19 cellular contexts compared by ENCODE assay signal in the genomic region with DNA sequence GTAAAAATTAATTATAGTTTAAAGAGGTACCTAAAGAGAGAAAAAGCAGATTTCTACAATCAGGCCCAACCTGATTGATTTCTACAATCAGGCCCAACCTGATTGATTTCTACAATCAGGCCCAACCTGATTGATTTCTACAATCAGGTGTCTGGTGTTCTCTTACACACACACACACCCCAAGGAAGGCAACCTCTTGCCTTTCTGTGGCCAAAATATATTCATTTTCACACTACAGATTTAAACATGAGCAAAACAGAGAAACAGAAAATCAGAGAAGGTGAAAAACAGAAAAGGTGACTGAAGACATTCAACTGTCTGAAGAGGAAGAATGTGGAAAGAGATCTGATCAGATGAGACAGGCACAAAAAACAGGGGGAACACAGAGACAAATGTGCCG.
DNase-seq lines count a peak whose midpoint lies in the region; ATAC-seq and TF ChIP-seq lines count a peak whose summit lies in the region.
"Had no signal": no experiment of that assay in that cellular context is flagged by ENCODE, and none has a peak within 500 bp of the region (broad histone marks: within the 10 kb centered on the region; RNA-seq: fewer than 3 reads in every experiment).

No MANE protein-coding gene starts in this region.

- TF ChIP-seq CTCF in MCF 10A (IDR thresholded peaks at IDR 0.05; ENCODE audit: unreplicated experiment) (no peak), breast epithelium (IDR thresholded peaks at IDR 0.05) (no peak), chondrocyte (IDR thresholded peaks at IDR 0.05) (no peak), thyroid gland (IDR thresholded peaks at IDR 0.05) (no peak)

- WGBS in thyroid gland, 2 donors, result 97 to 98% methylated on average over 1 of the region's 1 CpG

- DNase-seq in MCF 10A (ENCODE audit: unreplicated experiment), result no peak
- no peak for DNase-seq in breast epithelium (ENCODE audit: low spot score in 2 of 2)
- no peak for DNase-seq in activated T-helper 1 cell treated with anti-CD3 and anti-CD28 coated beads, Interleukin-12 subunit alpha, Interleukin-12 subunit beta, Interleukin-2, Interleukin-4 antibody, amounts not matched to agents 30 ng/mL and 10 ng/mL and 1 ng/mL, durations not matched to agents 14 hours and 24 hours and 36 hours (ENCODE audit: low spot score)
- no peak for DNase-seq in chondrocyte (ENCODE audit: low spot score)
- no peak for DNase-seq in thyroid gland
- DNase-seq in DMS 273 (lab: John Stamatoyannopoulos, UW; ENCODE audit: unreplicated experiment), result no peak
- DNase-seq in natural killer cell treated with Interleukin-12 subunit alpha and Interleukin-12 subunit beta and Interleukin-15 and Interleukin-18, amount 100 ng/mL, for 72 hours (ENCODE audit: low spot score), result no peak
- DNase-seq: ACHN; AML-193; Caco-2; CD4-positive, alpha-beta T cell; DMS153; DMS79 treated with DMSO at 0.1 percent for 48 hours; GF-D8; HCEC 1CT had no signal

- POLR2A ChIA-PET in MCF 10A (lab: Yijun Ruan, JAX), result interaction anchor here (0.6 to 4.6 kb wide), 5 partner anchors 18 to 188 kb away, joined by 3 to 61 read pairs (median 10); partner anchors contain the start of gene PTPN14

- H3K4me3 ChIP-seq in breast epithelium, result no peak overlapping the region
- H3K4me3 ChIP-seq in thyroid gland (replicated peaks in 1 of 3), result no peak overlapping the region
- H3K4me3 ChIP-seq: GM23338 had no signal

- CTCF ChIA-PET in MCF 10A (lab: Yijun Ruan, JAX), result interaction anchor here (0.6 to 6.4 kb wide), 4 partner anchors 144 to 200 kb away, joined by 3 to 112 read pairs (median 4); no protein-coding TSS in a partner anchor

- H3K9me3 ChIP-seq in breast epithelium (no peaks in the 10 kb centered on the region), thyroid gland (no peaks in the 10 kb centered on the region)
- H3K9me3 ChIP-seq: Caco-2 had no signal

- H3K4me3 Mint-ChIP-seq in MCF 10A (ENCODE audit: unreplicated experiment) (no peak overlapping the region), chondrocyte (ENCODE audit: unreplicated experiment) (no peak overlapping the region)
- H3K4me3 Mint-ChIP-seq in activated T-helper 1 cell treated with anti-CD3 and anti-CD28 coated beads, Interleukin-12 subunit alpha, Interleukin-12 subunit beta, Interleukin-2, Interleukin-4 antibody, amounts not matched to agents 30 ng/mL and 10 ng/mL and 1 ng/mL, durations not matched to agents 14 hours and 24 hours and 36 hours, result no peak overlapping the region
- no peak overlapping the region for H3K4me3 Mint-ChIP-seq in natural killer cell treated with Interleukin-12 subunit alpha and Interleukin-12 subunit beta and Interleukin-15 and Interleukin-18, amount 100 ng/mL, for 72 hours
- H3K4me3 Mint-ChIP-seq: CD4-positive, alpha-beta T cell; GM23338; IgD-negative memory B cell had no signal

- H3K27ac ChIP-seq in breast epithelium, result no peak overlapping the region
- no peak overlapping the region for H3K27ac ChIP-seq in thyroid gland
- H3K27ac ChIP-seq: C4-2B had no signal

- H3K27ac Mint-ChIP-seq in MCF 10A (ENCODE audit: low read depth, unreplicated experiment) (peak overlapping the region; percentile 76), chondrocyte (ENCODE audit: unreplicated experiment) (peak overlapping the region; percentile 63)
- peak overlapping the region; percentile 64 for H3K27ac Mint-ChIP-seq in activated T-helper 1 cell treated with anti-CD3 and anti-CD28 coated beads, Interleukin-12 subunit alpha, Interleukin-12 subunit beta, Interleukin-2, Interleukin-4 antibody, amounts not matched to agents 30 ng/mL and 10 ng/mL and 1 ng/mL, durations not matched to agents 14 hours and 24 hours and 36 hours
- no peak overlapping the region for H3K27ac Mint-ChIP-seq in natural killer cell treated with Interleukin-12 subunit alpha and Interleukin-12 subunit beta and Interleukin-15 and Interleukin-18, amount 100 ng/mL, for 72 hours
- H3K27ac Mint-ChIP-seq: CD4-positive, alpha-beta T cell; GM23338; IgD-negative memory B cell had no signal

- H3K27me3 ChIP-seq in breast epithelium, result no peaks in the 10 kb centered on the region
- no peaks in the 10 kb centered on the region for H3K27me3 ChIP-seq in thyroid gland

- H3K36me3 ChIP-seq in breast epithelium (no peaks in the 10 kb centered on the region), thyroid gland (peaks cover 16 to 20% of the 10 kb centered on the region in 2 donors)

- BruUV-seq in MCF 10A (replicated peaks; lab: Mats Ljungman, UMichigan), result no TSS peak

- intact Hi-C loops in MCF 10A (cut with micrococcal nuclease), result no loop called here
- intact Hi-C loops in breast epithelium (cut with DNase I; ENCODE audit: low total_unique reads), result no loop called here
- intact Hi-C loops in activated T-helper 1 cell treated with anti-CD3 and anti-CD28 coated beads, Interleukin-12 subunit alpha, Interleukin-12 subunit beta, Interleukin-2, Interleukin-4 antibody, amounts not matched to agents 30 ng/mL and 10 ng/mL and 1 ng/mL, durations not matched to agents 14 hours and 24 hours and 36 hours (cut with micrococcal nuclease), result no loop called here
- intact Hi-C loops in thyroid gland (cut with DNase I), result no loop called here

- H3K36me3 Mint-ChIP-seq in MCF 10A (ENCODE audit: insufficient read depth, unreplicated experiment), result peaks cover 98% of the 10 kb centered on the region
- peaks cover 10% of the 10 kb centered on the region for H3K36me3 Mint-ChIP-seq in activated T-helper 1 cell treated with anti-CD3 and anti-CD28 coated beads, Interleukin-12 subunit alpha, Interleukin-12 subunit beta, Interleukin-2, Interleukin-4 antibody, amounts not matched to agents 30 ng/mL and 10 ng/mL and 1 ng/mL, durations not matched to agents 14 hours and 24 hours and 36 hours (ENCODE audit: low read depth)
- peaks cover 45% of the 10 kb centered on the region for H3K36me3 Mint-ChIP-seq in chondrocyte (ENCODE audit: low read depth)
- no peaks in the 10 kb centered on the region for H3K36me3 Mint-ChIP-seq in natural killer cell treated with Interleukin-12 subunit alpha and Interleukin-12 subunit beta and Interleukin-15 and Interleukin-18, amount 100 ng/mL, for 72 hours
- H3K36me3 Mint-ChIP-seq: IgD-negative memory B cell had no signal

- no peak for ATAC-seq in natural killer cell treated with Interleukin-12 subunit alpha and Interleukin-12 subunit beta and Interleukin-15 and Interleukin-18, amount 100 ng/mL, for 72 hours
- ATAC-seq: GM23338, HepG2 had no signal

- H3K4me1 ChIP-seq in breast epithelium (no peaks in the 10 kb centered on the region), thyroid gland (no peaks in the 10 kb centered on the region)

- H3K27me3 Mint-ChIP-seq in MCF 10A (ENCODE audit: insufficient read depth, unreplicated experiment), result no peaks in the 10 kb centered on the region
- H3K27me3 Mint-ChIP-seq in activated T-helper 1 cell treated with anti-CD3 and anti-CD28 coated beads, Interleukin-12 subunit alpha, Interleukin-12 subunit beta, Interleukin-2, Interleukin-4 antibody, amounts not matched to agents 30 ng/mL and 10 ng/mL and 1 ng/mL, durations not matched to agents 14 hours and 24 hours and 36 hours (ENCODE audit: insufficient read depth), result peaks cover 1% of the 10 kb centered on the region
- no peaks in the 10 kb centered on the region for H3K27me3 Mint-ChIP-seq in chondrocyte (ENCODE audit: low read depth)
- no peaks in the 10 kb centered on the region for H3K27me3 Mint-ChIP-seq in natural killer cell treated with Interleukin-12 subunit alpha and Interleukin-12 subunit beta and Interleukin-15 and Interleukin-18, amount 100 ng/mL, for 72 hours
- H3K27me3 Mint-ChIP-seq: CD4-positive, alpha-beta T cell had no signal

- no peaks in the 10 kb centered on the region for H3K9me3 Mint-ChIP-seq in MCF 10A (ENCODE audit: unreplicated experiment)
- no peaks in the 10 kb centered on the region for H3K9me3 Mint-ChIP-seq in activated T-helper 1 cell treated with anti-CD3 and anti-CD28 coated beads, Interleukin-12 subunit alpha, Interleukin-12 subunit beta, Interleukin-2, Interleukin-4 antibody, amounts not matched to agents 30 ng/mL and 10 ng/mL and 1 ng/mL, durations not matched to agents 14 hours and 24 hours and 36 hours
- no peaks in the 10 kb centered on the region for H3K9me3 Mint-ChIP-seq in chondrocyte (ENCODE audit: low read depth)
- no peaks in the 10 kb centered on the region for H3K9me3 Mint-ChIP-seq in natural killer cell treated with Interleukin-12 subunit alpha and Interleukin-12 subunit beta and Interleukin-15 and Interleukin-18, amount 100 ng/mL, for 72 hours
- H3K9me3 Mint-ChIP-seq: CD4-positive, alpha-beta T cell; GM23338; IgD-negative memory B cell had no signal

- H3K4me1 Mint-ChIP-seq in MCF 10A (ENCODE audit: insufficient read depth, unreplicated experiment) (peaks cover 24% of the 10 kb centered on the region), chondrocyte (ENCODE audit: low read depth) (peaks cover 47% of the 10 kb centered on the region)
- H3K4me1 Mint-ChIP-seq in activated T-helper 1 cell treated with anti-CD3 and anti-CD28 coated beads, Interleukin-12 subunit alpha, Interleukin-12 subunit beta, Interleukin-2, Interleukin-4 antibody, amounts not matched to agents 30 ng/mL and 10 ng/mL and 1 ng/mL, durations not matched to agents 14 hours and 24 hours and 36 hours (ENCODE audit: low read depth), result peaks cover 40% of the 10 kb centered on the region
- H3K4me1 Mint-ChIP-seq in natural killer cell treated with Interleukin-12 subunit alpha and Interleukin-12 subunit beta and Interleukin-15 and Interleukin-18, amount 100 ng/mL, for 72 hours (ENCODE audit: low read depth in 2 of 2), result no peaks in the 10 kb centered on the region
- H3K4me1 Mint-ChIP-seq: IgD-negative memory B cell had no signal

- TF ChIP-seq POLR2A in breast epithelium (IDR thresholded peaks at IDR 0.05), result no peak
- TF ChIP-seq POLR2A in thyroid gland (IDR thresholded peaks at IDR 0.05), result no peak

Comparison
In these comparisons a context has a peak if more than half of its experiments do, and no peak if none do; other contexts are left out.
1. H3K27ac Mint-ChIP-seq: peak in MCF 10A (single experiment), activated T-helper 1 cell treated with anti-CD3 and anti-CD28 coated beads, Interleukin-12 subunit alpha, Interleukin-12 subunit beta, Interleukin-2, Interleukin-4 antibody, amounts not matched to agents 30 ng/mL and 10 ng/mL and 1 ng/mL, durations not matched to agents 14 hours and 24 hours and 36 hours (single experiment) and chondrocyte (single experiment); none in natural killer cell treated with Interleukin-12 subunit alpha and Interleukin-12 subunit beta and Interleukin-15 and Interleukin-18, amount 100 ng/mL, for 72 hours (0 of 2).